In genomic region chr21:15431053-15431452, GRCh38 we compare ENCODE assay signal across 13 cellular contexts.
DNase-seq lines count a peak whose midpoint lies in the region; ATAC-seq, FAIRE-seq and TF ChIP-seq lines count a peak whose summit lies in the region.
"Had no signal": no experiment of that assay in that cellular context is flagged by ENCODE, and none has a peak within 500 bp of the region (broad histone marks: within the 10 kb centered on the region; RNA-seq: fewer than 3 reads in every experiment).

No MANE protein-coding gene starts in this region.

- BruUV-seq in HCT116 (replicated peaks; lab: Mats Ljungman, UMichigan) (no TSS peak), K562 (replicated peaks; lab: Mats Ljungman, UMichigan) (no TSS peak)

- no peak overlapping the region for H2BK120ac ChIP-seq in neuronal stem cell (ENCODE audit: low read depth, low read length)

- no peak overlapping the region for H4K91ac ChIP-seq in neuronal stem cell (ENCODE audit: low read depth, low read length, poor library complexity)

- TF ChIP-seq RAD21 in HCT116 (IDR thresholded peaks at IDR 0.05; ENCODE audit: low read depth) (no peak), K562 (CRISPR knock-in tag; conservative IDR thresholded peaks at IDR 0.05 in 1 of 2, IDR thresholded peaks at IDR 0.05 in 1 of 2) (no peak)

- H2BK5ac ChIP-seq in neuronal stem cell (ENCODE audit: low read length), result peak overlapping the region; percentile 7

- TF ChIP-seq EP300 in K562 (IDR thresholded peaks at IDR 0.05; ENCODE audit: low read length), result no peak

- peak overlapping the region; percentile 13 for H3K18ac ChIP-seq in neuronal stem cell (ENCODE audit: low read length)

- H2BK15ac ChIP-seq in neuronal stem cell (ENCODE audit: low read length), result peak overlapping the region; percentile 20

- no peak for FAIRE-seq in K562 (lab: Jason Lieb, UNC)
- FAIRE-seq: A549 had no signal

- TF ChIP-seq POLR2A in HCT116 (IDR thresholded peaks at IDR 0.05; ENCODE audit: borderline replicate concordance, extremely low read depth, insufficient read depth, insufficient read length) (no peak), K562 (conservative IDR thresholded peaks at IDR 0.05) (no peak)

- H3K14ac ChIP-seq in neuronal stem cell (ENCODE audit: low read length), result no peak overlapping the region

- no peak overlapping the region for H4K8ac ChIP-seq in neuronal stem cell (ENCODE audit: low read depth, low read length)

- ATAC-seq in HCT116, result peak; percentile 50
- no peak for ATAC-seq in K562
- ATAC-seq in aorta (ENCODE audit: low FRiP score), result no peak
- ATAC-seq in left lobe of liver, result no peak
- ATAC-seq: A549 had no signal

- H3K4me3 ChIP-seq in HCT116 (replicated peaks in 1 of 2; ENCODE audit: low read depth in 1 of 2, low read length in 2 of 2), result no peak overlapping the region
- no peak overlapping the region for H3K4me3 ChIP-seq in K562
- no peak overlapping the region for H3K4me3 ChIP-seq in neuronal stem cell (ENCODE audit: low read length in 2 of 2)
- H3K4me3 ChIP-seq in aorta (ENCODE audit: low read length in 2 of 2), result no peak overlapping the region
- H3K4me3 ChIP-seq in BE2C (ENCODE audit: low read depth, low read length), result no peak overlapping the region
- H3K4me3 ChIP-seq: A549 had no signal

- peak overlapping the region; percentile 30 for H2BK12ac ChIP-seq in neuronal stem cell (ENCODE audit: low read length)

- no peak overlapping the region for H3K4ac ChIP-seq in neuronal stem cell (ENCODE audit: low read length)

- RAD21 ChIA-PET in HCT116 (lab: Charles Lee; ENCODE audit: low non-redundant PET in 1 of 2, low total read pairs in 2 of 2, uncharacterized antibody in 2 of 2, unreplicated experiment in 2 of 2), result no interaction called here

- H3K27me3 ChIP-seq in HCT116 (ENCODE audit: insufficient read depth, low read length) (no peaks in the 10 kb centered on the region), K562 (ENCODE audit: control insufficient read depth in 2 of 2, insufficient read depth in 2 of 2, low read length in 2 of 2) (peaks cover 0 to 4% of the 10 kb centered on the region in 2 experiments; a peak in 1 of 5 replicates), neuronal stem cell (ENCODE audit: control insufficient read depth in 3 of 3, insufficient read depth in 3 of 3, low read depth in 1 of 3, low read length in 3 of 3) (no peaks in the 10 kb centered on the region), aorta (ENCODE audit: control insufficient read depth in 1 of 2, insufficient read depth in 2 of 2, low read length in 1 of 2) (no peaks in the 10 kb centered on the region), BE2C (no peaks in the 10 kb centered on the region)

- no peak overlapping the region for H2AK5ac ChIP-seq in neuronal stem cell (ENCODE audit: low read depth, low read length)

- H3K79me1 ChIP-seq in neuronal stem cell (ENCODE audit: low read depth, low read length), result no peaks in the 10 kb centered on the region

- TF ChIP-seq CTCF in GM12874 (IDR thresholded peaks at IDR 0.05; ENCODE audit: insufficient read depth, low read depth, low read length) (0 out of 2 replicates have a peak, but pooled peaks have one; percentile 2), HCT116 (IDR thresholded peaks at IDR 0.05 in 2 of 3, conservative IDR thresholded peaks at IDR 0.05 in 1 of 3; ENCODE audit: borderline replicate concordance in 1 of 3, insufficient read depth in 1 of 3, low read depth in 2 of 3, low read length in 2 of 3) (no peak), K562 (IDR thresholded peaks at IDR 0.05 in 2 of 3, conservative IDR thresholded peaks at IDR 0.05 in 1 of 3; ENCODE audit: insufficient read depth in 2 of 3, low read depth in 1 of 3, low read length in 3 of 3) (peak in 2 of 3 experiments; percentile 6 to 58; a peak in 3 of 6 replicates), BE2C (IDR thresholded peaks at IDR 0.05; ENCODE audit: low read depth, low read length) (no peak)

- no peaks in the 10 kb centered on the region for H3K9me1 ChIP-seq in K562 (ENCODE audit: control insufficient read depth, insufficient read depth, low read length)

- H3K4me1 ChIP-seq in HCT116 (ENCODE audit: control insufficient read depth in 1 of 2, insufficient read depth in 2 of 2, low read length in 2 of 2) (no peaks in the 10 kb centered on the region), K562 (replicated peaks in 1 of 2; ENCODE audit: control insufficient read depth in 2 of 2, insufficient read depth in 2 of 2, low read length in 2 of 2) (no peaks in the 10 kb centered on the region), neuronal stem cell (ENCODE audit: control insufficient read depth in 2 of 2, insufficient read depth in 1 of 2, low read depth in 1 of 2, low read length in 2 of 2) (peaks cover 3 to 7% of the 10 kb centered on the region in 2 donors), aorta (ENCODE audit: control insufficient read depth in 1 of 2, insufficient read depth in 2 of 2, low read length in 2 of 2) (no peaks in the 10 kb centered on the region), BE2C (no peaks in the 10 kb centered on the region)
- H3K4me1 ChIP-seq: A549, Caco-2 had no signal

- CTCF ChIA-PET in HCT116 (lab: Charles Lee) (no interaction called here), K562 (lab: Yijun Ruan, JAX; ENCODE audit: low intra/inter-chr PET ratio) (no interaction called here)

- H3K9me3 ChIP-seq in HCT116 (ENCODE audit: control insufficient read depth in 1 of 2, insufficient read depth in 1 of 2, low read depth in 1 of 2, low read length in 2 of 2) (peaks cover 0 to 5% of the 10 kb centered on the region in 2 experiments; a peak in 2 of 4 replicates), K562 (replicated peaks; ENCODE audit: control insufficient read depth, insufficient read depth, low read depth, low read length) (no peaks in the 10 kb centered on the region), neuronal stem cell (replicated peaks in 1 of 2; ENCODE audit: control insufficient read depth in 2 of 2, insufficient read depth in 1 of 2, low read depth in 1 of 2, low read length in 2 of 2) (peaks cover 0 to 8% of the 10 kb centered on the region in 2 donors), aorta (ENCODE audit: control insufficient read depth, low read length) (peaks cover 2% of the 10 kb centered on the region), BE2C (no peaks in the 10 kb centered on the region)
- H3K9me3 ChIP-seq: Caco-2 had no signal

- POLR2A ChIA-PET in HCT116 (lab: Charles Lee), result no interaction called here
- POLR2A ChIA-PET in K562 (lab: Yijun Ruan, JAX), result interaction anchor here (0.6 to 0.9 kb wide), 2 partner anchors 22 to 1052 kb away, joined by 3 read pairs; no protein-coding TSS in a partner anchor

- no peak overlapping the region for H3K27ac ChIP-seq in HCT116 (ENCODE audit: low read depth, low read length)
- no peak overlapping the region for H3K27ac ChIP-seq in K562 (ENCODE audit: extremely low read depth, low read depth, low read length)
- H3K27ac ChIP-seq in neuronal stem cell (replicated peaks; ENCODE audit: low read length), result no peak overlapping the region
- no peak overlapping the region for H3K27ac ChIP-seq in aorta (ENCODE audit: low read depth in 1 of 2, low read length in 2 of 2)

- H3K9ac ChIP-seq in HCT116 (ENCODE audit: low read length) (no peak overlapping the region), K562 (ENCODE audit: insufficient read depth in 1 of 2, low read depth in 2 of 2, low read length in 2 of 2) (no peak overlapping the region), neuronal stem cell (ENCODE audit: low read depth, low read length, poor library complexity) (no peak overlapping the region)

- H3K9me2 ChIP-seq in HCT116 (ENCODE audit: insufficient read depth), result no peaks in the 10 kb centered on the region

- no peaks in the 10 kb centered on the region for H3K36me3 ChIP-seq in HCT116 (ENCODE audit: control insufficient read depth in 1 of 2, insufficient read depth in 2 of 2, low read length in 2 of 2)
- H3K36me3 ChIP-seq in K562 (ENCODE audit: control insufficient read depth, insufficient read depth, low read length), result no peaks in the 10 kb centered on the region
- no peaks in the 10 kb centered on the region for H3K36me3 ChIP-seq in neuronal stem cell (replicated peaks in 1 of 2; ENCODE audit: control insufficient read depth in 2 of 2, insufficient read depth in 2 of 2, low read length in 2 of 2)
- no peaks in the 10 kb centered on the region for H3K36me3 ChIP-seq in aorta (ENCODE audit: control insufficient read depth in 1 of 2, insufficient read depth in 2 of 2, low read length in 1 of 2)
- no peaks in the 10 kb centered on the region for H3K36me3 ChIP-seq in BE2C

- H3K23ac ChIP-seq in neuronal stem cell (ENCODE audit: low read depth, low read length, poor library complexity), result no peak overlapping the region

- intact Hi-C loops in HCT116 (cut with micrococcal nuclease), result loop anchor here (5.0 kb wide), 1 partner anchor 851 kb away; no protein-coding TSS in a partner anchor
- intact Hi-C loops in K562 (cut with micrococcal nuclease), result no loop called here
- intact Hi-C loops in aorta (cut with DNase I), result no loop called here

- H2AFZ ChIP-seq in HCT116 (ENCODE audit: low read depth, low read length, poor library complexity, severe bottlenecking) (no peak overlapping the region), K562 (ENCODE audit: low read depth, low read length) (no peak overlapping the region), neuronal stem cell (ENCODE audit: low read length) (no peak overlapping the region)

- H3K79me2 ChIP-seq in HCT116 (ENCODE audit: insufficient read depth, low read length) (no peaks in the 10 kb centered on the region), K562 (ENCODE audit: control insufficient read depth, insufficient read depth, low read length) (no peaks in the 10 kb centered on the region)

- 10% methylated on average over 1 of the region's 1 CpG for WGBS in K562 (ENCODE audit: insufficient coverage, low coverage, missing lambda C conversion rate)
- no CpG with 5 or more reads among the region's 1 CpG for WGBS in neuronal stem cell (ENCODE audit: extremely low coverage in 2 of 2, insufficient read length in 2 of 2, insufficient replicate concordance in 1 of 2), 2 donors
- 100% methylated on average over 1 of the region's 1 CpG for WGBS in aorta, 2 donors

- H3K4me2 ChIP-seq in HCT116 (ENCODE audit: low read length), result no peak overlapping the region
- H3K4me2 ChIP-seq in K562 (ENCODE audit: insufficient read depth, low read length), result no peak overlapping the region
- no peak overlapping the region for H3K4me2 ChIP-seq in neuronal stem cell (ENCODE audit: insufficient read depth, low read length, poor library complexity, severe bottlenecking)
- H3K4me2 ChIP-seq: A549 had no signal

- H4K20me1 ChIP-seq in HCT116 (ENCODE audit: insufficient read depth) (no peaks in the 10 kb centered on the region), K562 (replicated peaks; ENCODE audit: control insufficient read depth, insufficient read depth, low read length) (no peaks in the 10 kb centered on the region)

- in situ Hi-C loops in K562 (cut with MboI), result no loop called here

- DNase-seq in HCT116 (ENCODE audit: low read depth, low spot score) (no peak), K562 (ENCODE audit: extremely low read depth in 1 of 4, low spot score in 3 of 4) (no peak), neuronal stem cell (ENCODE audit: low spot score) (no peak), aorta (no peak), NCI-H2029 (lab: John Stamatoyannopoulos, UW) (no peak), BE2C (no peak), left lobe of liver (ENCODE audit: low spot score) (no peak)
- DNase-seq: Caco-2; CD8-positive, alpha-beta memory T cell; DND-41; GDM1 had no signal

TF ChIP-seq in HCT116, 20 proteins besides CTCF, POLR2A, EP300 and RAD21 (continues in another document):
- TF ChIP-seq EGR1 (IDR thresholded peaks at IDR 0.05; ENCODE audit: low read depth), result no peak

TF ChIP-seq in K562, 482 proteins besides CTCF, POLR2A, EP300 and RAD21 (continues in another document):
- TF ChIP-seq ZNF444 (CRISPR knock-in tag; IDR thresholded peaks at IDR 0.05), result no peak

Comparison
In these comparisons a context has a peak if more than half of its experiments do, and no peak if none do; other contexts are left out.
1. CTCF ChIP-seq: peak in GM12874 (single experiment) and K562 (2 of 3); none in HCT116 (0 of 3) and BE2C (single experiment).